1 cellular context compared by ENCODE assay signal in genomic region chr20:49936153-49937022, GRCh38.
TF ChIP-seq lines count a peak whose summit lies in the region.

A gene with protein sequence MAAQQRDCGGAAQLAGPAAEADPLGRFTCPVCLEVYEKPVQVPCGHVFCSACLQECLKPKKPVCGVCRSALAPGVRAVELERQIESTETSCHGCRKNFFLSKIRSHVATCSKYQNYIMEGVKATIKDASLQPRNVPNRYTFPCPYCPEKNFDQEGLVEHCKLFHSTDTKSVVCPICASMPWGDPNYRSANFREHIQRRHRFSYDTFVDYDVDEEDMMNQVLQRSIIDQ (plus strand): TSS chr20:49936397. CDS start chr20:49936413, 16 bp downstream.

TF ChIP-seq in WTC11, 78 proteins besides CTCF, POLR2A, EP300 and RAD21 (continued from another document):
- TF ChIP-seq ZBTB43 (CRISPR knock-in tag; IDR thresholded peaks at IDR 0.05) (no peak), CBFB (CRISPR knock-in tag; IDR thresholded peaks at IDR 0.05; ENCODE audit: low read depth) (no peak), FOXP1 (CRISPR knock-in tag; IDR thresholded peaks at IDR 0.05; ENCODE audit: borderline replicate concordance) (0 out of 2 replicates have a peak, but pooled peaks have one; percentile 29), RELA (CRISPR knock-in tag; IDR thresholded peaks at IDR 0.05; ENCODE audit: borderline replicate concordance) (no peak), ESRRA (CRISPR knock-in tag; IDR thresholded peaks at IDR 0.05; ENCODE audit: borderline replicate concordance) (no peak), OVOL2 (CRISPR knock-in tag; IDR thresholded peaks at IDR 0.05; ENCODE audit: borderline replicate concordance) (no peak), USF2 (CRISPR knock-in tag; IDR thresholded peaks at IDR 0.05) (no peak), GABPB1 (CRISPR knock-in tag; IDR thresholded peaks at IDR 0.05) (peak; percentile 83), ZNF317 (CRISPR knock-in tag; IDR thresholded peaks at IDR 0.05; ENCODE audit: borderline replicate concordance, low read depth) (no peak), CREM (CRISPR knock-in tag; IDR thresholded peaks at IDR 0.05) (peak; percentile 56; the same call in 1 of the 2 replicates), ATF3 (CRISPR knock-in tag; conservative IDR thresholded peaks at IDR 0.05) (no peak), ETV6 (CRISPR knock-in tag; IDR thresholded peaks at IDR 0.05) (peak; percentile 56; the same call in 1 of the 2 replicates), FOXJ3 (CRISPR knock-in tag; IDR thresholded peaks at IDR 0.05; ENCODE audit: borderline replicate concordance) (no peak), ATF6 (CRISPR knock-in tag; IDR thresholded peaks at IDR 0.05) (no peak), KAT7 (CRISPR knock-in tag; IDR thresholded peaks at IDR 0.05; ENCODE audit: borderline replicate concordance) (peak; percentile 26; the same call in 1 of the 2 replicates), HMGXB4 (CRISPR knock-in tag; IDR thresholded peaks at IDR 0.05) (no peak), USF1 (CRISPR knock-in tag; IDR thresholded peaks at IDR 0.05) (no peak; the same call in 1 of the 2 replicates), MYBL2 (CRISPR knock-in tag; IDR thresholded peaks at IDR 0.05) (no peak), FOXK1 (CRISPR knock-in tag; IDR thresholded peaks at IDR 0.05) (no peak), ZNF423 (CRISPR knock-in tag; IDR thresholded peaks at IDR 0.05) (peak; percentile 48; the same call in 1 of the 2 replicates), TEAD4 (CRISPR knock-in tag; IDR thresholded peaks at IDR 0.05) (no peak), SP1 (CRISPR knock-in tag; conservative IDR thresholded peaks at IDR 0.05) (peak; percentile 88), ELF4 (CRISPR knock-in tag; IDR thresholded peaks at IDR 0.05; ENCODE audit: low read depth) (0 out of 2 replicates have a peak, but pooled peaks have one; percentile 37)
- TF ChIP-seq, protein P1, sequence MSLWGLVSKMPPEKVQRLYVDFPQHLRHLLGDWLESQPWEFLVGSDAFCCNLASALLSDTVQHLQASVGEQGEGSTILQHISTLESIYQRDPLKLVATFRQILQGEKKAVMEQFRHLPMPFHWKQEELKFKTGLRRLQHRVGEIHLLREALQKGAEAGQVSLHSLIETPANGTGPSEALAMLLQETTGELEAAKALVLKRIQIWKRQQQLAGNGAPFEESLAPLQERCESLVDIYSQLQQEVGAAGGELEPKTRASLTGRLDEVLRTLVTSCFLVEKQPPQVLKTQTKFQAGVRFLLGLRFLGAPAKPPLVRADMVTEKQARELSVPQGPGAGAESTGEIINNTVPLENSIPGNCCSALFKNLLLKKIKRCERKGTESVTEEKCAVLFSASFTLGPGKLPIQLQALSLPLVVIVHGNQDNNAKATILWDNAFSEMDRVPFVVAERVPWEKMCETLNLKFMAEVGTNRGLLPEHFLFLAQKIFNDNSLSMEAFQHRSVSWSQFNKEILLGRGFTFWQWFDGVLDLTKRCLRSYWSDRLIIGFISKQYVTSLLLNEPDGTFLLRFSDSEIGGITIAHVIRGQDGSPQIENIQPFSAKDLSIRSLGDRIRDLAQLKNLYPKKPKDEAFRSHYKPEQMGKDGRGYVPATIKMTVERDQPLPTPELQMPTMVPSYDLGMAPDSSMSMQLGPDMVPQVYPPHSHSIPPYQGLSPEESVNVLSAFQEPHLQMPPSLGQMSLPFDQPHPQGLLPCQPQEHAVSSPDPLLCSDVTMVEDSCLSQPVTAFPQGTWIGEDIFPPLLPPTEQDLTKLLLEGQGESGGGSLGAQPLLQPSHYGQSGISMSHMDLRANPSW (CRISPR knock-in tag; conservative IDR thresholded peaks at IDR 0.05; ENCODE audit: low read depth): no peak
- TF ChIP-seq, protein P2, sequence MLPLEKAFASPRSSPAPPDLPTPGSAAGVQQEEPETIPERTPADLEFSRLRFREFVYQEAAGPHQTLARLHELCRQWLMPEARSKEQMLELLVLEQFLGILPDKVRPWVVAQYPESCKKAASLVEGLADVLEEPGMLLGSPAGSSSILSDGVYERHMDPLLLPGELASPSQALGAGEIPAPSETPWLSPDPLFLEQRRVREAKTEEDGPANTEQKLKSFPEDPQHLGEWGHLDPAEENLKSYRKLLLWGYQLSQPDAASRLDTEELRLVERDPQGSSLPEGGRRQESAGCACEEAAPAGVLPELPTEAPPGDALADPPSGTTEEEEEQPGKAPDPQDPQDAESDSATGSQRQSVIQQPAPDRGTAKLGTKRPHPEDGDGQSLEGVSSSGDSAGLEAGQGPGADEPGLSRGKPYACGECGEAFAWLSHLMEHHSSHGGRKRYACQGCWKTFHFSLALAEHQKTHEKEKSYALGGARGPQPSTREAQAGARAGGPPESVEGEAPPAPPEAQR (CRISPR knock-in tag; IDR thresholded peaks at IDR 0.05): no peak
- TF ChIP-seq, protein P3, sequence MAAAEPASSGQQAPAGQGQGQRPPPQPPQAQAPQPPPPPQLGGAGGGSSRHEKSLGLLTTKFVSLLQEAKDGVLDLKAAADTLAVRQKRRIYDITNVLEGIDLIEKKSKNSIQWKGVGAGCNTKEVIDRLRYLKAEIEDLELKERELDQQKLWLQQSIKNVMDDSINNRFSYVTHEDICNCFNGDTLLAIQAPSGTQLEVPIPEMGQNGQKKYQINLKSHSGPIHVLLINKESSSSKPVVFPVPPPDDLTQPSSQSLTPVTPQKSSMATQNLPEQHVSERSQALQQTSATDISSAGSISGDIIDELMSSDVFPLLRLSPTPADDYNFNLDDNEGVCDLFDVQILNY (CRISPR knock-in tag; IDR thresholded peaks at IDR 0.05): peak; percentile 84; the same call in 1 of the 2 replicates
- TF ChIP-seq, protein P4, sequence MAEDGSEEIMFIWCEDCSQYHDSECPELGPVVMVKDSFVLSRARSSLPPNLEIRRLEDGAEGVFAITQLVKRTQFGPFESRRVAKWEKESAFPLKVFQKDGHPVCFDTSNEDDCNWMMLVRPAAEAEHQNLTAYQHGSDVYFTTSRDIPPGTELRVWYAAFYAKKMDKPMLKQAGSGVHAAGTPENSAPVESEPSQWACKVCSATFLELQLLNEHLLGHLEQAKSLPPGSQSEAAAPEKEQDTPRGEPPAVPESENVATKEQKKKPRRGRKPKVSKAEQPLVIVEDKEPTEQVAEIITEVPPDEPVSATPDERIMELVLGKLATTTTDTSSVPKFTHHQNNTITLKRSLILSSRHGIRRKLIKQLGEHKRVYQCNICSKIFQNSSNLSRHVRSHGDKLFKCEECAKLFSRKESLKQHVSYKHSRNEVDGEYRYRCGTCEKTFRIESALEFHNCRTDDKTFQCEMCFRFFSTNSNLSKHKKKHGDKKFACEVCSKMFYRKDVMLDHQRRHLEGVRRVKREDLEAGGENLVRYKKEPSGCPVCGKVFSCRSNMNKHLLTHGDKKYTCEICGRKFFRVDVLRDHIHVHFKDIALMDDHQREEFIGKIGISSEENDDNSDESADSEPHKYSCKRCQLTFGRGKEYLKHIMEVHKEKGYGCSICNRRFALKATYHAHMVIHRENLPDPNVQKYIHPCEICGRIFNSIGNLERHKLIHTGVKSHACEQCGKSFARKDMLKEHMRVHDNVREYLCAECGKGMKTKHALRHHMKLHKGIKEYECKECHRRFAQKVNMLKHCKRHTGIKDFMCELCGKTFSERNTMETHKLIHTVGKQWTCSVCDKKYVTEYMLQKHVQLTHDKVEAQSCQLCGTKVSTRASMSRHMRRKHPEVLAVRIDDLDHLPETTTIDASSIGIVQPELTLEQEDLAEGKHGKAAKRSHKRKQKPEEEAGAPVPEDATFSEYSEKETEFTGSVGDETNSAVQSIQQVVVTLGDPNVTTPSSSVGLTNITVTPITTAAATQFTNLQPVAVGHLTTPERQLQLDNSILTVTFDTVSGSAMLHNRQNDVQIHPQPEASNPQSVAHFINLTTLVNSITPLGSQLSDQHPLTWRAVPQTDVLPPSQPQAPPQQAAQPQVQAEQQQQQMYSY (CRISPR knock-in tag; IDR thresholded peaks at IDR 0.05): peak; percentile 95
- TF ChIP-seq, protein P5, sequence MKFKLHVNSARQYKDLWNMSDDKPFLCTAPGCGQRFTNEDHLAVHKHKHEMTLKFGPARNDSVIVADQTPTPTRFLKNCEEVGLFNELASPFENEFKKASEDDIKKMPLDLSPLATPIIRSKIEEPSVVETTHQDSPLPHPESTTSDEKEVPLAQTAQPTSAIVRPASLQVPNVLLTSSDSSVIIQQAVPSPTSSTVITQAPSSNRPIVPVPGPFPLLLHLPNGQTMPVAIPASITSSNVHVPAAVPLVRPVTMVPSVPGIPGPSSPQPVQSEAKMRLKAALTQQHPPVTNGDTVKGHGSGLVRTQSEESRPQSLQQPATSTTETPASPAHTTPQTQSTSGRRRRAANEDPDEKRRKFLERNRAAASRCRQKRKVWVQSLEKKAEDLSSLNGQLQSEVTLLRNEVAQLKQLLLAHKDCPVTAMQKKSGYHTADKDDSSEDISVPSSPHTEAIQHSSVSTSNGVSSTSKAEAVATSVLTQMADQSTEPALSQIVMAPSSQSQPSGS (CRISPR knock-in tag; IDR thresholded peaks at IDR 0.05; ENCODE audit: borderline replicate concordance, low read depth): no peak
- TF ChIP-seq, protein P6, sequence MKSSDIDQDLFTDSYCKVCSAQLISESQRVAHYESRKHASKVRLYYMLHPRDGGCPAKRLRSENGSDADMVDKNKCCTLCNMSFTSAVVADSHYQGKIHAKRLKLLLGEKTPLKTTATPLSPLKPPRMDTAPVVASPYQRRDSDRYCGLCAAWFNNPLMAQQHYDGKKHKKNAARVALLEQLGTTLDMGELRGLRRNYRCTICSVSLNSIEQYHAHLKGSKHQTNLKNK (CRISPR knock-in tag; IDR thresholded peaks at IDR 0.05): no peak
